ENCODE assay signal across 13 cellular contexts in genomic region chr2:219612605-219613286, GRCh38. TPM values are rescaled to one million over a fixed set of nuclear protein-coding genes. Genes with fewer than 3 reads are reported as not detected.
DNase-seq lines count a peak whose midpoint lies in the region; ATAC-seq, FAIRE-seq and TF ChIP-seq lines count a peak whose summit lies in the region.
"Had no signal": no experiment of that assay in that cellular context is flagged by ENCODE, and none has a peak within 500 bp of the region (broad histone marks: within the 10 kb centered on the region; RNA-seq: fewer than 3 reads in every experiment).

No MANE protein-coding gene starts in this region.

- peak overlapping the region; percentile 8; the same call in 1 of the 2 replicates for H3K4me2 ChIP-seq in OCI-LY1 (ENCODE audit: low read length)
- H3K4me2 ChIP-seq in PC-3 (ENCODE audit: low read length) = no peak overlapping the region

- H3F3A ChIP-seq in OCI-LY1 (ENCODE audit: insufficient read depth, low read length) (no peaks in the 10 kb centered on the region), PC-3 (ENCODE audit: low read length, unreplicated experiment) (no peaks in the 10 kb centered on the region)

- H3K4me3 ChIP-seq in OCI-LY1 (ENCODE audit: low read depth, low read length, poor library complexity, severe bottlenecking) = no peak overlapping the region
- H3K4me3 ChIP-seq in mucosa of descending colon = no peak overlapping the region
- no peak overlapping the region for H3K4me3 ChIP-seq in PC-3 (ENCODE audit: low read length)

- FAIRE-seq in D721Med (lab: Jason Lieb, UNC) = no peak
- FAIRE-seq: islet of Langerhans had no signal

- H3K79me2 ChIP-seq in OCI-LY1 (ENCODE audit: insufficient read depth, low read length) = no peaks in the 10 kb centered on the region
- no peaks in the 10 kb centered on the region for H3K79me2 ChIP-seq in PC-3 (ENCODE audit: low read length)

- no peaks in the 10 kb centered on the region for H3K27me3 ChIP-seq in OCI-LY1 (ENCODE audit: insufficient read depth, low read length)
- no peaks in the 10 kb centered on the region for H3K27me3 ChIP-seq in PC-3 (ENCODE audit: low read length)

- no TSS peak for BruUV-seq in PC-3 (replicated peaks; lab: Mats Ljungman, UMichigan)

- H3K4me1 ChIP-seq in OCI-LY1 (ENCODE audit: insufficient read depth, low read length, severe bottlenecking) (peaks cover 7% of the 10 kb centered on the region), mucosa of descending colon (ENCODE audit: low read depth) (no peaks in the 10 kb centered on the region), PC-3 (ENCODE audit: insufficient read depth, low read length) (no peaks in the 10 kb centered on the region)

- intact Hi-C loops in mucosa of descending colon (cut with DNase I, micrococcal nuclease) (no loop called here), PC-3 (cut with micrococcal nuclease) (no loop called here), left colon (cut with DNase I, micrococcal nuclease) (no loop called here)

- H2AFZ ChIP-seq in OCI-LY1 (ENCODE audit: low read length) (no peak overlapping the region), PC-3 (ENCODE audit: low read length) (no peak overlapping the region)

- H3K9ac ChIP-seq in OCI-LY1 (ENCODE audit: low read length) = no peak overlapping the region; the same call in 1 of the 2 replicates
- no peak overlapping the region for H3K9ac ChIP-seq in PC-3 (ENCODE audit: low read length)

- H3K9me2 ChIP-seq in OCI-LY1 (ENCODE audit: low read depth, low read length) = no peaks in the 10 kb centered on the region
- no peaks in the 10 kb centered on the region for H3K9me2 ChIP-seq in PC-3 (replicated peaks; ENCODE audit: low read length)

- POLR2A ChIA-PET in PC-3 (lab: Charles Lee; ENCODE audit: unreplicated experiment) = no interaction called here

- H3K36me3 ChIP-seq in OCI-LY1 (ENCODE audit: insufficient read depth, low read length) (peaks cover 29% of the 10 kb centered on the region), mucosa of descending colon (ENCODE audit: low read depth) (no peaks in the 10 kb centered on the region), PC-3 (ENCODE audit: low read depth, low read length) (0 out of 2 replicates have a peak, but pooled peaks cover 2% of the 10 kb centered on the region)

- TF ChIP-seq CTCF in D721Med (IDR thresholded peaks at IDR 0.05; ENCODE audit: insufficient read depth, missing control alignments) = no peak
- TF ChIP-seq CTCF in OCI-LY1 (IDR thresholded peaks at IDR 0.05; ENCODE audit: low read length) = no peak
- no peak for TF ChIP-seq CTCF in mucosa of descending colon (IDR thresholded peaks at IDR 0.05)
- TF ChIP-seq CTCF in PC-3 (conservative IDR thresholded peaks at IDR 0.05; ENCODE audit: low read depth, low read length) = no peak

- DNase-seq in D721Med (ENCODE audit: insufficient read length, low spot score) = peak; percentile 7
- DNase-seq in mucosa of descending colon = no peak
- no peak for DNase-seq in PC-3
- DNase-seq in left colon = no peak
- no peak for DNase-seq in Kasumi-1 (lab: John Stamatoyannopoulos, UW)
- DNase-seq: amygdala, dermis blood vessel endothelial cell, KBM-7, NCI-H2081 had no signal

- no peak overlapping the region for H3K27ac ChIP-seq in OCI-LY1 (ENCODE audit: low read depth, low read length, poor library complexity, severe bottlenecking)
- no peak overlapping the region for H3K27ac ChIP-seq in PC-3 (ENCODE audit: low read length)

- CTCF ChIA-PET in PC-3 (lab: Charles Lee) = no interaction called here

- ATAC-seq in GM19438 (IDR thresholded peaks at IDR 0.05; ENCODE audit: low read depth, unreplicated experiment) (peak; percentile 63), mucosa of descending colon (peak; percentile 27), PC-3 (no peak), left colon (no peak), GM18520 (IDR thresholded peaks at IDR 0.05; ENCODE audit: unreplicated experiment) (no peak)

- H3K9me3 ChIP-seq in OCI-LY1 (ENCODE audit: low read length) (no peaks in the 10 kb centered on the region), mucosa of descending colon (no peaks in the 10 kb centered on the region), PC-3 (ENCODE audit: low read length) (no peaks in the 10 kb centered on the region)

- H4K20me1 ChIP-seq in OCI-LY1 (ENCODE audit: insufficient read depth, low read length) (no peaks in the 10 kb centered on the region), PC-3 (ENCODE audit: low read length) (no peaks in the 10 kb centered on the region)

RNA-seq across cellular contexts. Expression of gene SLC4A3, which starts 14.7 kb away (rescaled TPM):
- total RNA-seq in mucosa of descending colon (1 to 10 TPM in 1 of 3 donors, under 1 TPM in 2; 0.29 to 3.4 (median 0.34) TPM), PC-3 (2014; rRNA removed) (11.6 and 14.3 TPM in 2 replicates), left colon (1 to 10 TPM in 1 of 2 donors, under 1 TPM in 1; 0.24 to 1.2 TPM)

RNA-seq across cellular contexts. Expression of gene STK11IP, which starts 15.1 kb away (rescaled TPM):
- 10 to 100 TPM; 34.6 to 42.0 (median 39.6) TPM for total RNA-seq in mucosa of descending colon
- 17.7 and 26.4 TPM in 2 replicates for total RNA-seq in PC-3 (2014; rRNA removed)
- total RNA-seq in left colon = 10 to 100 TPM; 27.9 to 35.5 TPM

RNA-seq across cellular contexts. Expression of gene INHA, which starts 40.6 kb away (rescaled TPM):
- under 1 TPM in 1 of 3 donors, not detected in 2; 0.19 TPM for total RNA-seq in mucosa of descending colon
- 1.3 and 1.5 TPM in 2 replicates for total RNA-seq in PC-3 (2014; rRNA removed)
- total RNA-seq in left colon = not detected
- total RNA-seq: dermis blood vessel endothelial cell had no signal

RNA-seq across cellular contexts. Expression of gene OBSL1, which starts 41.4 kb away (rescaled TPM):
- 10 to 100 TPM in 2 of 3 donors, 1 to 10 TPM in 1; 7.6 to 53.0 (median 12.6) TPM for total RNA-seq in mucosa of descending colon
- 122 and 148 TPM in 2 replicates for total RNA-seq in PC-3 (2014; rRNA removed)
- 10 to 100 TPM; 11.0 to 11.9 TPM for total RNA-seq in left colon

Comparison
In these comparisons a context has a peak if more than half of its experiments do, and no peak if none do; other contexts are left out.
1. ATAC-seq: peak in GM19438 (single experiment) and mucosa of descending colon (single experiment); none in PC-3 (single experiment), left colon (single experiment) and GM18520 (single experiment).